2 cellular contexts compared by ENCODE assay signal in genomic region chr17:75048396-75048933, GRCh38.
TF ChIP-seq lines count a peak whose summit lies in the region.

No MANE protein-coding gene starts in this region.

TF ChIP-seq in SK-N-SH, 30 proteins besides CTCF, POLR2A, EP300 and RAD21:
- TF ChIP-seq, protein P1, sequence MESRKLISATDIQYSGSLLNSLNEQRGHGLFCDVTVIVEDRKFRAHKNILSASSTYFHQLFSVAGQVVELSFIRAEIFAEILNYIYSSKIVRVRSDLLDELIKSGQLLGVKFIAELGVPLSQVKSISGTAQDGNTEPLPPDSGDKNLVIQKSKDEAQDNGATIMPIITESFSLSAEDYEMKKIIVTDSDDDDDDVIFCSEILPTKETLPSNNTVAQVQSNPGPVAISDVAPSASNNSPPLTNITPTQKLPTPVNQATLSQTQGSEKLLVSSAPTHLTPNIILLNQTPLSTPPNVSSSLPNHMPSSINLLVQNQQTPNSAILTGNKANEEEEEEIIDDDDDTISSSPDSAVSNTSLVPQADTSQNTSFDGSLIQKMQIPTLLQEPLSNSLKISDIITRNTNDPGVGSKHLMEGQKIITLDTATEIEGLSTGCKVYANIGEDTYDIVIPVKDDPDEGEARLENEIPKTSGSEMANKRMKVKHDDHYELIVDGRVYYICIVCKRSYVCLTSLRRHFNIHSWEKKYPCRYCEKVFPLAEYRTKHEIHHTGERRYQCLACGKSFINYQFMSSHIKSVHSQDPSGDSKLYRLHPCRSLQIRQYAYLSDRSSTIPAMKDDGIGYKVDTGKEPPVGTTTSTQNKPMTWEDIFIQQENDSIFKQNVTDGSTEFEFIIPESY (IDR thresholded peaks at IDR 0.05; ENCODE audit: borderline replicate concordance, low read depth) = no peak
- TF ChIP-seq RCOR1 (IDR thresholded peaks at IDR 0.05; ENCODE audit: low read length) (no peak), JUND (IDR thresholded peaks at IDR 0.05) (no peak), POLR2AphosphoS5 (IDR thresholded peaks at IDR 0.05; ENCODE audit: low read depth, low read length) (no peak), GABPA (IDR thresholded peaks at IDR 0.05; ENCODE audit: low read depth) (no peak), CHD2 (IDR thresholded peaks at IDR 0.05; ENCODE audit: low read length, partially characterized antibody) (no peak), TAF1 (IDR thresholded peaks at IDR 0.05; ENCODE audit: borderline replicate concordance, low read depth, low read length) (no peak), USF2 (IDR thresholded peaks at IDR 0.05; ENCODE audit: borderline replicate concordance, low read depth, low read length) (no peak), NRF1 (IDR thresholded peaks at IDR 0.05; ENCODE audit: low read depth, low read length) (no peak), FOXJ3 (CRISPR knock-in tag; IDR thresholded peaks at IDR 0.05) (no peak), ELF1 (IDR thresholded peaks at IDR 0.05) (no peak), FOXM1 (IDR thresholded peaks at IDR 0.05; ENCODE audit: low read depth) (no peak), NFIC (IDR thresholded peaks at IDR 0.05; ENCODE audit: borderline replicate concordance) (no peak), YY1 (IDR thresholded peaks at IDR 0.05; ENCODE audit: low read depth) (no peak), RXRA (IDR thresholded peaks at IDR 0.05; ENCODE audit: borderline replicate concordance, low read depth) (no peak), EZH2phosphoT487 (IDR thresholded peaks at IDR 0.05; ENCODE audit: borderline replicate concordance, low read depth) (no peak), SIN3A (IDR thresholded peaks at IDR 0.05; ENCODE audit: borderline replicate concordance, low read depth, low read length) (no peak), TCF12 (IDR thresholded peaks at IDR 0.05) (no peak), SMC3 (IDR thresholded peaks at IDR 0.05; ENCODE audit: low read depth, low read length) (no peak)
- TF ChIP-seq, protein P2, sequence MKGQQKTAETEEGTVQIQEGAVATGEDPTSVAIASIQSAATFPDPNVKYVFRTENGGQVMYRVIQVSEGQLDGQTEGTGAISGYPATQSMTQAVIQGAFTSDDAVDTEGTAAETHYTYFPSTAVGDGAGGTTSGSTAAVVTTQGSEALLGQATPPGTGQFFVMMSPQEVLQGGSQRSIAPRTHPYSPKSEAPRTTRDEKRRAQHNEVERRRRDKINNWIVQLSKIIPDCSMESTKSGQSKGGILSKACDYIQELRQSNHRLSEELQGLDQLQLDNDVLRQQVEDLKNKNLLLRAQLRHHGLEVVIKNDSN (IDR thresholded peaks at IDR 0.05; ENCODE audit: borderline replicate concordance, low read depth) = no peak

TF ChIP-seq in SK-N-SH treated with all-trans-retinoic acid at 6 μM for 48 hours, 23 proteins besides CTCF, POLR2A, EP300 and RAD21 (continued from another document):
- TF ChIP-seq, protein P3, sequence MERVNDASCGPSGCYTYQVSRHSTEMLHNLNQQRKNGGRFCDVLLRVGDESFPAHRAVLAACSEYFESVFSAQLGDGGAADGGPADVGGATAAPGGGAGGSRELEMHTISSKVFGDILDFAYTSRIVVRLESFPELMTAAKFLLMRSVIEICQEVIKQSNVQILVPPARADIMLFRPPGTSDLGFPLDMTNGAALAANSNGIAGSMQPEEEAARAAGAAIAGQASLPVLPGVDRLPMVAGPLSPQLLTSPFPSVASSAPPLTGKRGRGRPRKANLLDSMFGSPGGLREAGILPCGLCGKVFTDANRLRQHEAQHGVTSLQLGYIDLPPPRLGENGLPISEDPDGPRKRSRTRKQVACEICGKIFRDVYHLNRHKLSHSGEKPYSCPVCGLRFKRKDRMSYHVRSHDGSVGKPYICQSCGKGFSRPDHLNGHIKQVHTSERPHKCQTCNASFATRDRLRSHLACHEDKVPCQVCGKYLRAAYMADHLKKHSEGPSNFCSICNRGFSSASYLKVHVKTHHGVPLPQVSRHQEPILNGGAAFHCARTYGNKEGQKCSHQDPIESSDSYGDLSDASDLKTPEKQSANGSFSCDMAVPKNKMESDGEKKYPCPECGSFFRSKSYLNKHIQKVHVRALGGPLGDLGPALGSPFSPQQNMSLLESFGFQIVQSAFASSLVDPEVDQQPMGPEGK (CRISPR knock-in tag; IDR thresholded peaks at IDR 0.05; ENCODE audit: borderline replicate concordance) = no peak
- no peak for TF ChIP-seq ZNF8 (CRISPR knock-in tag; IDR thresholded peaks at IDR 0.05)
- no peak for TF ChIP-seq TOX (CRISPR knock-in tag; IDR thresholded peaks at IDR 0.05; ENCODE audit: borderline replicate concordance)
- no peak for TF ChIP-seq OSR1 (CRISPR knock-in tag; IDR thresholded peaks at IDR 0.05)
- no peak for TF ChIP-seq RARB (CRISPR knock-in tag; IDR thresholded peaks at IDR 0.05)
- no peak for TF ChIP-seq ISL1 (CRISPR knock-in tag; IDR thresholded peaks at IDR 0.05)
- TF ChIP-seq BACH2 (CRISPR knock-in tag; IDR thresholded peaks at IDR 0.05; ENCODE audit: borderline replicate concordance) = no peak
- no peak for TF ChIP-seq ESRRG (CRISPR knock-in tag; IDR thresholded peaks at IDR 0.05)
- no peak for TF ChIP-seq TCF4 (CRISPR knock-in tag; IDR thresholded peaks at IDR 0.05; ENCODE audit: borderline replicate concordance)
- TF ChIP-seq GLIS3 (CRISPR knock-in tag; IDR thresholded peaks at IDR 0.05) = no peak
- TF ChIP-seq CSDC2 (CRISPR knock-in tag; IDR thresholded peaks at IDR 0.05) = no peak
